20 cellular contexts compared by ENCODE assay signal in the genomic region with DNA sequence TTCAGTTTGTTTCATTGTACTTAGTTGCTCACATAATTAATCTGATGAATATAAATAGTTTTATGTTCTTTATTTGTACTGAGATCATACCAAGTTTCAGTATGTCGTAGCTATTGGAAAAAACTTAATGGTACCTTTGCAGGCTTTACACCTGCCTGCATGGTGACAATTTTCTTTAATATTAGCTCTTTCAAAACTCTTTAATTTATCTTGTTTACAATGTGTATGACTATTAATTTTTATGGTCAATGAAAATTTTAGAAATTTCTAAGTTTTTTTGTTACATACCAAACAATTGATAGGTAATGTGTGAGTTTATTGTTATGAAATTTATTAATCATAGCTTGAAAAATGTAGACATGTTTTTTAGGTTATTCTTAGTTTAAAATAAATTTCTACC. TPM values are rescaled to one million over a fixed set of nuclear protein-coding genes. Genes with fewer than 3 reads are reported as not detected.
DNase-seq lines count a peak whose midpoint lies in the region; ATAC-seq, FAIRE-seq and TF ChIP-seq lines count a peak whose summit lies in the region.
"Had no signal": no experiment of that assay in that cellular context is flagged by ENCODE, and none has a peak within 500 bp of the region (broad histone marks: within the 10 kb centered on the region; RNA-seq: fewer than 3 reads in every experiment).

No MANE protein-coding gene starts in this region.

- H3K4me1 Mint-ChIP-seq in neural crest cell = peaks cover 63% of the 10 kb centered on the region
- peaks cover 49% of the 10 kb centered on the region for H3K4me1 Mint-ChIP-seq in type B pancreatic cell (ENCODE audit: unreplicated experiment)

- H3K9ac ChIP-seq in K562 (ENCODE audit: insufficient read depth in 1 of 2, low read depth in 2 of 2, low read length in 2 of 2) = peak overlapping the region in 1 of 2 experiments; percentile 67; a peak in 2 of 4 replicates

- CTCF ChIA-PET in K562 (lab: Yijun Ruan, JAX; ENCODE audit: low intra/inter-chr PET ratio) = no interaction called here

- H3K4me3 ChIP-seq in left ventricle myocardium inferior (no peak overlapping the region), K562 (peak overlapping the region; percentile 34)
- H3K4me3 ChIP-seq: HAP-1 had no signal

- H3K9me1 ChIP-seq in K562 (ENCODE audit: control insufficient read depth, insufficient read depth, low read length) = no peaks in the 10 kb centered on the region

- H2AFZ ChIP-seq in K562 (ENCODE audit: low read depth, low read length) = no peak overlapping the region

- H3K4me3 Mint-ChIP-seq in neural crest cell (peak overlapping the region; percentile 77), type B pancreatic cell (no peak overlapping the region)

- H3K9me3 ChIP-seq in left ventricle myocardium inferior (replicated peaks) = no peaks in the 10 kb centered on the region
- H3K9me3 ChIP-seq in K562 (replicated peaks; ENCODE audit: control insufficient read depth, insufficient read depth, low read depth, low read length) = peaks cover 11% of the 10 kb centered on the region; the same call in 1 of the 2 replicates
- H3K9me3 ChIP-seq: BE2C, Caco-2, HAP-1 had no signal

- TF ChIP-seq POLR2A in K562 (conservative IDR thresholded peaks at IDR 0.05) = no peak

- ATAC-seq in K562 (no peak), GM18517 (IDR thresholded peaks at IDR 0.05; ENCODE audit: unreplicated experiment) (no peak), HG03460 (IDR thresholded peaks at IDR 0.05; ENCODE audit: unreplicated experiment) (no peak)
- ATAC-seq in activated CD4-positive, CD25-positive, alpha-beta regulatory T cell treated with anti-CD3 and anti-CD28 coated beads, Interleukin-2, amount 50 U/mL, for 24 hours = no peak

- TF ChIP-seq CTCF in left ventricle myocardium inferior (IDR thresholded peaks at IDR 0.05; ENCODE audit: borderline replicate concordance) = no peak
- TF ChIP-seq CTCF in K562 (IDR thresholded peaks at IDR 0.05 in 2 of 3, conservative IDR thresholded peaks at IDR 0.05 in 1 of 3; ENCODE audit: insufficient read depth in 2 of 3, low read depth in 1 of 3, low read length in 3 of 3) = no peak
- no peak for TF ChIP-seq CTCF in neural crest cell (conservative IDR thresholded peaks at IDR 0.05)
- no peak for TF ChIP-seq CTCF in type B pancreatic cell (conservative IDR thresholded peaks at IDR 0.05)

- peaks cover 86% of the 10 kb centered on the region for H3K4me1 ChIP-seq in left ventricle myocardium inferior
- peaks cover 44 to 57% of the 10 kb centered on the region in 2 experiments for H3K4me1 ChIP-seq in K562 (replicated peaks in 1 of 2; ENCODE audit: control insufficient read depth in 2 of 2, insufficient read depth in 2 of 2, low read length in 2 of 2)
- H3K4me1 ChIP-seq: BE2C had no signal

- H3K79me2 ChIP-seq in K562 (ENCODE audit: control insufficient read depth, insufficient read depth, low read length) = peaks cover 77% of the 10 kb centered on the region

- no peak for FAIRE-seq in K562 (lab: Jason Lieb, UNC)
- FAIRE-seq: A204.1, RCC 7860 had no signal

- H3K27me3 ChIP-seq in left ventricle myocardium inferior (ENCODE audit: low read depth) (no peaks in the 10 kb centered on the region), K562 (ENCODE audit: control insufficient read depth in 2 of 2, insufficient read depth in 2 of 2, low read length in 2 of 2) (no peaks in the 10 kb centered on the region)
- H3K27me3 ChIP-seq: BE2C had no signal

- 59% methylated on average over 1 of the region's 1 CpG for WGBS in K562 (ENCODE audit: insufficient coverage, low coverage, missing lambda C conversion rate)

- in situ Hi-C loops in K562 (cut with MboI) = no loop called here

- POLR2A ChIA-PET in K562 (lab: Yijun Ruan, JAX) = interaction anchor here (0.8 to 2.3 kb wide), 6 partner anchors 11 to 121 kb away, joined by 3 to 9 read pairs (median 4); partner anchors contain the start of gene ESYT2

- TF ChIP-seq RAD21 in K562 (CRISPR knock-in tag; conservative IDR thresholded peaks at IDR 0.05 in 1 of 2, IDR thresholded peaks at IDR 0.05 in 1 of 2) = no peak

- H4K20me1 ChIP-seq in K562 (replicated peaks; ENCODE audit: control insufficient read depth, insufficient read depth, low read length) = no peaks in the 10 kb centered on the region

- H3K27ac ChIP-seq in left ventricle myocardium inferior (replicated peaks) (peak overlapping the region; percentile 97), K562 (ENCODE audit: extremely low read depth, low read depth, low read length) (peak overlapping the region; percentile 97)

- intact Hi-C loops in left ventricle myocardium inferior (cut with micrococcal nuclease) (no loop called here), cardiac septum (cut with DNase I) (loop anchor here (5.0 kb wide), 1 partner anchor 78 kb away; no protein-coding TSS in a partner anchor), K562 (cut with micrococcal nuclease) (no loop called here)

- peaks cover 10% of the 10 kb centered on the region for H3K36me3 Mint-ChIP-seq in neural crest cell (ENCODE audit: low read depth)
- H3K36me3 Mint-ChIP-seq in type B pancreatic cell = peaks cover 11% of the 10 kb centered on the region
- H3K36me3 Mint-ChIP-seq: CD4-positive, CD25-positive, alpha-beta regulatory T cell had no signal

- TF ChIP-seq EP300 in K562 (IDR thresholded peaks at IDR 0.05; ENCODE audit: low read length) = no peak

- H3K9me3 Mint-ChIP-seq in neural crest cell = no peaks in the 10 kb centered on the region
- peaks cover 3% of the 10 kb centered on the region for H3K9me3 Mint-ChIP-seq in type B pancreatic cell
- H3K9me3 Mint-ChIP-seq: CD4-positive, CD25-positive, alpha-beta regulatory T cell had no signal

- DNase-seq in left ventricle myocardium inferior (no peak), cardiac septum (ENCODE audit: low spot score) (no peak), K562 (ENCODE audit: extremely low read depth in 1 of 4, low spot score in 3 of 4) (no peak), neural crest cell (ENCODE audit: low read depth, low spot score) (no peak), type B pancreatic cell (ENCODE audit: extremely low spot score, unreplicated experiment) (no peak)
- DNase-seq: BE2C; Caco-2; CD4-positive, CD25-positive, alpha-beta regulatory T cell; GDM1; NCI-H1105; NCI-H1694; NCI-H2081 treated with DMSO at 0.1 percent for 48 hours; NCI-H446 treated with DMSO at 0.1 percent for 48 hours; SHP77 had no signal

- no peaks in the 10 kb centered on the region for H3K36me3 ChIP-seq in left ventricle myocardium inferior
- peaks cover 24% of the 10 kb centered on the region for H3K36me3 ChIP-seq in K562 (ENCODE audit: control insufficient read depth, insufficient read depth, low read length)
- H3K36me3 ChIP-seq: BE2C, HAP-1 had no signal

- no peaks in the 10 kb centered on the region for H3K27me3 Mint-ChIP-seq in neural crest cell (ENCODE audit: low read depth)
- H3K27me3 Mint-ChIP-seq in type B pancreatic cell = no peaks in the 10 kb centered on the region

- H3K27ac Mint-ChIP-seq in neural crest cell (ENCODE audit: unreplicated experiment) (no peak overlapping the region), type B pancreatic cell (peak overlapping the region; percentile 74)

- no TSS peak for BruUV-seq in K562 (replicated peaks; lab: Mats Ljungman, UMichigan)

- H3K4me2 ChIP-seq in K562 (ENCODE audit: insufficient read depth, low read length) = peak overlapping the region; percentile 88

TF ChIP-seq in K562, 482 proteins besides CTCF, POLR2A, EP300 and RAD21 (continues in another document):
- peak; percentile 16; the same call in 1 of the 2 replicates for TF ChIP-seq NCOR1 (IDR thresholded peaks at IDR 0.05)

RNA-seq across cellular contexts. Expression of gene DYNC2I1, which starts 4.0 kb away (rescaled TPM):
- total RNA-seq in left ventricle myocardium inferior (31.1 TPM), cardiac septum (24.8 TPM), K562 (2014; rRNA removed) (24.7 and 28.3 TPM in 2 replicates), K562 (2014; rRNA removed; fragmentation: Illumina TruSeq; extraction: Trizol) (21.9 and 24.0 TPM in 2 replicates), K562 (2015; rRNA removed; fragmentation: Illumina TruSeq; extraction: Trizol) (17.7 and 20.6 TPM in 2 replicates), K562 (2021) (23.1 and 27.1 TPM in 2 replicates), neural crest cell (27.3 and 27.8 TPM in 2 replicates), type B pancreatic cell (ENCODE audit: low replicate concordance) (26.7 and 33.6 TPM in 2 replicates)
- total RNA-seq in K562 (2011; cell fraction: chromatin; rRNA removed; ENCODE audit: low replicate concordance) = 95.4 and 308 TPM in 2 replicates
- total RNA-seq in K562 (2011; cell fraction: nucleolus; rRNA removed) = 44.7 and 52.6 TPM in 2 replicates
- 111 and 142 TPM in 2 replicates for total RNA-seq in K562 (2011; cell fraction: nucleoplasm; rRNA removed)
- polyA plus RNA-seq in K562 (2011; rRNA removed) (33.3 and 37.9 TPM in 2 replicates), K562 (2014; fragmentation: Illumina TruSeq; extraction: Trizol) (20.3 and 36.5 TPM in 2 replicates), K562 (2014; fragmentation: Nextera tagmentation; extraction: Ambion mirVana) (1 to 10 TPM; 1.3 to 1.6 TPM), K562 (2014; rRNA removed) (39.3 and 42.5 TPM in 2 replicates)
- polyA plus RNA-seq in K562 (2011; cell fraction: cytosol; rRNA removed) = 44.5 and 61.9 TPM in 2 replicates
- 138 and 267 TPM in 2 replicates for polyA plus RNA-seq in K562 (2011; cell fraction: nucleus; rRNA removed)
- 27.1 and 46.7 TPM in 2 replicates for polyA plus RNA-seq in K562 (2012)
- polyA minus RNA-seq in K562 (2011; rRNA and poly(A)+ RNA removed) = 42.0 and 45.1 TPM in 2 replicates
- polyA minus RNA-seq in K562 (2011; cell fraction: cytosol; rRNA and poly(A)+ RNA removed) = 20.7 and 21.2 TPM in 2 replicates
- 40.8 and 41.6 TPM in 2 replicates for polyA minus RNA-seq in K562 (2011; cell fraction: nucleus; rRNA and poly(A)+ RNA removed)

RNA-seq across cellular contexts. Expression of gene ESYT2, which starts 31.1 kb away (rescaled TPM):
- total RNA-seq in left ventricle myocardium inferior (41.1 TPM), cardiac septum (45.6 TPM), K562 (2014; rRNA removed) (64.7 and 68.7 TPM in 2 replicates), K562 (2014; rRNA removed; fragmentation: Illumina TruSeq; extraction: Trizol) (70.9 and 72.5 TPM in 2 replicates), K562 (2015; rRNA removed; fragmentation: Illumina TruSeq; extraction: Trizol) (63.1 and 67.1 TPM in 2 replicates), K562 (2021) (62.4 and 67.5 TPM in 2 replicates), neural crest cell (21.1 and 23.3 TPM in 2 replicates), type B pancreatic cell (ENCODE audit: low replicate concordance) (42.1 and 89.4 TPM in 2 replicates)
- 111 and 160 TPM in 2 replicates for total RNA-seq in K562 (2011; cell fraction: chromatin; rRNA removed; ENCODE audit: low replicate concordance)
- 87.6 and 91.1 TPM in 2 replicates for total RNA-seq in K562 (2011; cell fraction: nucleolus; rRNA removed)
- 118 and 155 TPM in 2 replicates for total RNA-seq in K562 (2011; cell fraction: nucleoplasm; rRNA removed)
- polyA plus RNA-seq in K562 (2011; rRNA removed) (57.5 and 86.9 TPM in 2 replicates), K562 (2014; fragmentation: Illumina TruSeq; extraction: Trizol) (55.5 and 58.2 TPM in 2 replicates), K562 (2014; fragmentation: Nextera tagmentation; extraction: Ambion mirVana) (1 to 10 TPM; 5.8 to 8.3 TPM), K562 (2014; rRNA removed) (44.0 and 45.2 TPM in 2 replicates)
- polyA plus RNA-seq in K562 (2011; cell fraction: cytosol; rRNA removed) = 44.1 and 45.9 TPM in 2 replicates
- 43.3 and 60.6 TPM in 2 replicates for polyA plus RNA-seq in K562 (2011; cell fraction: nucleus; rRNA removed)
- 47.5 and 54.2 TPM in 2 replicates for polyA plus RNA-seq in K562 (2012)
- 119 and 154 TPM in 2 replicates for polyA minus RNA-seq in K562 (2011; rRNA and poly(A)+ RNA removed)
- 70.0 and 93.0 TPM in 2 replicates for polyA minus RNA-seq in K562 (2011; cell fraction: cytosol; rRNA and poly(A)+ RNA removed)
- 35.4 and 43.4 TPM in 2 replicates for polyA minus RNA-seq in K562 (2011; cell fraction: nucleus; rRNA and poly(A)+ RNA removed)
